In genomic region chr2:168528016-168528415, GRCh38 we compare ENCODE assay signal across 28 cellular contexts.
DNase-seq lines count a peak whose midpoint lies in the region; ATAC-seq and TF ChIP-seq lines count a peak whose summit lies in the region.
"Had no signal": no experiment of that assay in that cellular context is flagged by ENCODE, and none has a peak within 500 bp of the region (broad histone marks: within the 10 kb centered on the region; RNA-seq: fewer than 3 reads in every experiment).

No MANE protein-coding gene starts in this region.

- intact Hi-C loops in IMR-90 (cut with micrococcal nuclease), result no loop called here
- intact Hi-C loops in psoas muscle (cut with DNase I), result loop anchor here in 1 of 2 donors (5.0 kb wide), 1 partner anchor 36 kb away; no protein-coding TSS in a partner anchor

- no peak overlapping the region for H4K91ac ChIP-seq in IMR-90 (ENCODE audit: insufficient read depth, low read depth, low read length)

- 0 out of 4 replicates have a peak, but pooled peaks cover 0 to 5% of the 10 kb centered on the region in 2 experiments for H3K79me1 ChIP-seq in IMR-90 (ENCODE audit: low read depth in 1 of 2, low read length in 2 of 2)

- no peaks in the 10 kb centered on the region for H3K9me3 Mint-ChIP-seq in chondrocyte (ENCODE audit: low read depth)
- H3K9me3 Mint-ChIP-seq: activated naive CD4-positive, alpha-beta T cell treated with anti-CD3 and anti-CD28 coated beads for 36 hours; CD8-positive, alpha-beta T cell; memory B cell; naive thymus-derived CD4-positive, alpha-beta T cell; stimulated activated naive CD8-positive, alpha-beta T cell treated with anti-CD3 and anti-CD28 coated beads, Interleukin-15, Interleukin-2, amounts not matched to agents 100 ng/mL and 50 ng/mL, for 24 hours had no signal

- H3K36me3 Mint-ChIP-seq in chondrocyte (ENCODE audit: low read depth), result no peaks in the 10 kb centered on the region
- H3K36me3 Mint-ChIP-seq: CD8-positive, alpha-beta T cell; memory B cell had no signal

- no peaks in the 10 kb centered on the region for H4K20me1 ChIP-seq in IMR-90 (ENCODE audit: insufficient read depth, low read length)

- POLR2A ChIA-PET in IMR-90 (lab: Charles Lee; ENCODE audit: unreplicated experiment), result no interaction called here

- TF ChIP-seq CTCF in IMR-90 (conservative IDR thresholded peaks at IDR 0.05; ENCODE audit: low read depth, low read length) (no peak), chondrocyte (IDR thresholded peaks at IDR 0.05) (no peak), psoas muscle (IDR thresholded peaks at IDR 0.05) (no peak)

- no peak overlapping the region; the same call in 1 of the 2 replicates for H3K23ac ChIP-seq in IMR-90 (ENCODE audit: low read depth, low read length)

- CTCF ChIA-PET in IMR-90 (lab: Yijun Ruan, JAX), result no interaction called here

- H2BK15ac ChIP-seq in IMR-90 (ENCODE audit: low read depth, low read length), result no peak overlapping the region

- no peak overlapping the region for H3K9ac ChIP-seq in IMR-90 (ENCODE audit: low read depth, low read length)

- H3K4ac ChIP-seq in IMR-90 (ENCODE audit: low read depth, low read length), result no peak overlapping the region

- no peak overlapping the region for H2AK5ac ChIP-seq in IMR-90 (ENCODE audit: low read depth, low read length)

- no peak overlapping the region for H3K14ac ChIP-seq in IMR-90 (replicated peaks; ENCODE audit: low read depth, low read length)

- no peak for TF ChIP-seq RAD21 in IMR-90 (IDR thresholded peaks at IDR 0.05; ENCODE audit: low read length)

- no peak overlapping the region for H3K18ac ChIP-seq in IMR-90 (ENCODE audit: low read depth, low read length)

- H3K4me1 ChIP-seq in ACC112 (ENCODE audit: control insufficient read depth, insufficient read depth, low read length, unreplicated experiment) (peaks cover 60% of the 10 kb centered on the region), IMR-90 (ENCODE audit: control insufficient read depth, insufficient read depth, low read length) (peaks cover 13% of the 10 kb centered on the region; the same call in 1 of the 2 replicates), psoas muscle (peaks cover 57% of the 10 kb centered on the region)

- H3K4me3 ChIP-seq in ACC112 (ENCODE audit: low read depth, low read length) (no peak overlapping the region), IMR-90 (ENCODE audit: insufficient read depth, low read depth, low read length) (no peak overlapping the region), psoas muscle (no peak overlapping the region)
- H3K4me3 ChIP-seq: cardiac muscle cell had no signal

- H4K5ac ChIP-seq in IMR-90 (ENCODE audit: low read depth, low read length), result no peak overlapping the region

- in situ Hi-C loops in IMR-90 (cut with MboI; ENCODE audit: low sequenced_read_pairs), result no loop called here

- dilution Hi-C loops in IMR-90 (cut with HindIII; ENCODE audit: low sequenced_read_pairs, unreplicated experiment), result no loop called here

- H3K27ac ChIP-seq in ACC112 (ENCODE audit: low read depth, low read length) (peak overlapping the region; percentile 63), IMR-90 (ENCODE audit: insufficient read depth, low read length) (no peak overlapping the region), psoas muscle (peak overlapping the region; percentile 24)

- H3K4me3 Mint-ChIP-seq in chondrocyte (ENCODE audit: unreplicated experiment), result no peak overlapping the region
- H3K4me3 Mint-ChIP-seq: activated naive CD4-positive, alpha-beta T cell treated with anti-CD3 and anti-CD28 coated beads for 36 hours; CD8-positive, alpha-beta T cell; memory B cell; stimulated activated naive CD8-positive, alpha-beta T cell treated with anti-CD3 and anti-CD28 coated beads, Interleukin-15, Interleukin-2, amounts not matched to agents 100 ng/mL and 50 ng/mL, for 24 hours; type B pancreatic cell had no signal

- BruUV-seq in IMR-90 (replicated peaks; lab: Mats Ljungman, UMichigan), result no TSS peak

- no peak overlapping the region for H2BK120ac ChIP-seq in IMR-90 (ENCODE audit: low read depth, low read length)

- no peak overlapping the region for H2BK20ac ChIP-seq in IMR-90 (ENCODE audit: low read depth, low read length)

- H3K9me3 ChIP-seq in IMR-90 (ENCODE audit: control insufficient read depth, insufficient read depth, low read length) (no peaks in the 10 kb centered on the region), psoas muscle (no peaks in the 10 kb centered on the region)

- H2BK5ac ChIP-seq in IMR-90 (ENCODE audit: low read depth, low read length, poor library complexity, severe bottlenecking), result no peak overlapping the region

- no peak for ATAC-seq in IMR-90 (ENCODE audit: low read depth)
- ATAC-seq in psoas muscle, result no peak
- no peak for ATAC-seq in GM21529 (IDR thresholded peaks at IDR 0.05; ENCODE audit: unreplicated experiment)
- ATAC-seq: CD8-positive, alpha-beta T cell; foreskin keratinocyte; naive thymus-derived CD4-positive, alpha-beta T cell had no signal

- peaks cover 86% of the 10 kb centered on the region for H3K4me1 Mint-ChIP-seq in chondrocyte (ENCODE audit: low read depth)

- no peaks in the 10 kb centered on the region for H3K27me3 Mint-ChIP-seq in chondrocyte (ENCODE audit: low read depth)
- H3K27me3 Mint-ChIP-seq: memory B cell; naive thymus-derived CD4-positive, alpha-beta T cell; stimulated activated naive CD8-positive, alpha-beta T cell treated with anti-CD3 and anti-CD28 coated beads, Interleukin-15, Interleukin-2, amounts not matched to agents 100 ng/mL and 50 ng/mL, for 24 hours; type B pancreatic cell had no signal

- H2AFZ ChIP-seq in ACC112 (ENCODE audit: low read length, unreplicated experiment) (no peak overlapping the region), IMR-90 (replicated peaks; ENCODE audit: low read length, poor library complexity) (no peak overlapping the region)

- TF ChIP-seq POLR2A in IMR-90 (IDR thresholded peaks at IDR 0.05; ENCODE audit: low read depth, low read length), result no peak

- H3K27me3 ChIP-seq in ACC112 (ENCODE audit: insufficient read depth, low read length) (no peaks in the 10 kb centered on the region), IMR-90 (ENCODE audit: control insufficient read depth, insufficient read depth, low read length) (no peaks in the 10 kb centered on the region), psoas muscle (ENCODE audit: insufficient read depth in 3 of 3, low read length in 2 of 3) (no peaks in the 10 kb centered on the region)
- H3K27me3 ChIP-seq: cardiac muscle cell, foreskin keratinocyte had no signal

- no peak overlapping the region for H2AK9ac ChIP-seq in IMR-90 (replicated peaks; ENCODE audit: low read depth, low read length, poor library complexity)

- 0 out of 2 replicates have a peak, but pooled peaks cover 3% of the 10 kb centered on the region for H3K9me1 ChIP-seq in IMR-90 (ENCODE audit: insufficient read depth, low read length)

- peak overlapping the region; percentile 49 for H3K27ac Mint-ChIP-seq in chondrocyte (ENCODE audit: unreplicated experiment)
- H3K27ac Mint-ChIP-seq: activated naive CD4-positive, alpha-beta T cell treated with anti-CD3 and anti-CD28 coated beads for 36 hours; memory B cell; stimulated activated naive CD8-positive, alpha-beta T cell treated with anti-CD3 and anti-CD28 coated beads, Interleukin-15, Interleukin-2, amounts not matched to agents 100 ng/mL and 50 ng/mL, for 24 hours had no signal

- H3K4me2 ChIP-seq in IMR-90 (ENCODE audit: low read depth, low read length), result no peak overlapping the region

- 0 out of 2 replicates have a peak overlapping the region, but pooled peaks have one; percentile 11 for H3K56ac ChIP-seq in IMR-90 (ENCODE audit: extremely low read depth, insufficient read depth, low read length)

- no peak overlapping the region for H4K8ac ChIP-seq in IMR-90 (ENCODE audit: low read depth in 2 of 2, low read length in 2 of 2)

- peaks cover 63% of the 10 kb centered on the region for H3K79me2 ChIP-seq in ACC112 (ENCODE audit: control insufficient read depth, insufficient read depth, low read length, unreplicated experiment)

- DNase-seq in IMR-90 (no peak), chondrocyte (ENCODE audit: low spot score) (no peak), psoas muscle (no peak), NCI-H345 (lab: John Stamatoyannopoulos, UW) (no peak)
- DNase-seq in activated CD4-positive, alpha-beta T cell treated with anti-CD3 and anti-CD28 coated beads, Interleukin-2, amount 50 U/mL, for 4 hours, result no peak
- DNase-seq: activated CD4-positive, alpha-beta T cell treated with anti-CD3 and anti-CD28 coated beads for 1 hour; activated naive CD4-positive, alpha-beta T cell treated with anti-CD3 and anti-CD28 coated beads for 36 hours; activated T-cell treated with anti-CD3 and anti-CD28 coated beads, Interleukin-2, amount 50 U/mL, for 48 hours; amygdala; CD8-positive, alpha-beta T cell; dermis blood vessel endothelial cell; DMS53; foreskin keratinocyte; GF-D8; naive thymus-derived CD4-positive, alpha-beta T cell; NCI-H1436 treated with DMSO at 0.1 percent for 48 hours; NCI-H524 treated with DMSO at 0.1 percent for 48 hours; occipital lobe; retina; SHP77; stimulated activated CD4-positive, alpha-beta T cell treated with anti-CD3 and anti-CD28 coated beads, Interleukin-12 subunit alpha, Interleukin-12 subunit beta, amount 100 ng/mL, for 4 hours; stimulated activated CD4-positive, alpha-beta T cell treated with anti-CD3 and anti-CD28 coated beads, Interleukin-4, amount 100 ng/mL, for 4 hours had no signal

- H3K36me3 ChIP-seq in ACC112 (ENCODE audit: insufficient read depth, low read length), result no peaks in the 10 kb centered on the region
- H3K36me3 ChIP-seq in IMR-90 (ENCODE audit: control insufficient read depth, insufficient read depth, low read length), result no peaks in the 10 kb centered on the region
- H3K36me3 ChIP-seq in psoas muscle (ENCODE audit: insufficient read depth in 1 of 2, low read depth in 1 of 2), result no peaks in the 10 kb centered on the region
- H3K36me3 ChIP-seq: cardiac muscle cell had no signal

TF ChIP-seq in IMR-90, 13 proteins besides CTCF, POLR2A, EP300 and RAD21 (continues in another document):
- no peak for TF ChIP-seq ELK1 (IDR thresholded peaks at IDR 0.05; ENCODE audit: borderline replicate concordance, low read depth, low read length)
- no peak for TF ChIP-seq CHD1 (IDR thresholded peaks at IDR 0.05; ENCODE audit: low read depth, low read length)
- no peak for TF ChIP-seq MXI1 (IDR thresholded peaks at IDR 0.05; ENCODE audit: borderline replicate concordance, low read depth, low read length)
- no peak for TF ChIP-seq BHLHE40 (IDR thresholded peaks at IDR 0.05; ENCODE audit: low read depth, low read length)
- TF ChIP-seq FOS (IDR thresholded peaks at IDR 0.05; ENCODE audit: low read depth, low read length), result no peak
- no peak for TF ChIP-seq RCOR1 (IDR thresholded peaks at IDR 0.05; ENCODE audit: insufficient replicate concordance, low read length)
- no peak for TF ChIP-seq NFE2L2 (IDR thresholded peaks at IDR 0.05; ENCODE audit: low read depth, low read length)
